In the genomic region with DNA sequence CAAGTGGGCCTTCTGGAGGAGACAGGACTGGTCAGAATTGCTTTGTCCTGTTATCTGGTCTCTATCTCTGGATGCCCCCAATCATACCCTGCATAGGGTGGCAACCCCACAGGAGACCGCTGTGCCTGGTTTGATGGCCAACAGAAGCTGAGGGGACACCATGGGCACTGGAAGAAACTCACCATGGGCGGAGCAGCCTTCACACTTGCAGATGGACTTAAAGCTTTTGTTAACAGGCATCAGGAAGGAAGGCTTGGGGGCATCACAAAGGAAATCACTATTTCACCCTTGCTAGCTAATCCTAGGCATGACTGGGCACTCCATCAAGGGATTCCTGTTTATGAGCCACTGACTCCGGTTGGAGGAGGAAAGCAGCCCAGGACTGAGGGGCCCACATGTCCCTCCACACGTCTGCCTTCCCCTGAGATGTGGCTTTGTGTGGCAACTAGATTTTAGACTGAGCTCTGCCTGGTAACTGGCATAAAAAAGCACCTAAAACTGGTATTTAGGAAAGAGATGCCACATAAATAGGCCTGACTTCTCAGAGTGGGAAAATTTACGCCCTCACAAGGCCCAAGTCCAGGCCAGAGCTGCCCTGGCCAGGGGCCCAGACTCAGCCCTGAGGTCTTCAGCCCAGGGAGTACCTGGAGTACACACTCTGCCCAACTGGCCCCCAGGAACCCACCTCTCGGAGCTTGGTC, we compare ENCODE assay signal across 16 cellular contexts. TPM values are rescaled to one million over a fixed set of nuclear protein-coding genes. Genes with fewer than 3 reads are reported as not detected.
DNase-seq lines count a peak whose midpoint lies in the region; ATAC-seq and TF ChIP-seq lines count a peak whose summit lies in the region.
"Had no signal": no experiment of that assay in that cellular context is flagged by ENCODE, and none has a peak within 500 bp of the region (broad histone marks: within the 10 kb centered on the region; RNA-seq: fewer than 3 reads in every experiment).

No MANE protein-coding gene starts in this region.

- H3K27ac Mint-ChIP-seq in WTC11: no peak overlapping the region

- TF ChIP-seq CTCF in upper lobe of right lung (IDR thresholded peaks at IDR 0.05): no peak
- no peak for TF ChIP-seq CTCF in Peyer's patch (IDR thresholded peaks at IDR 0.05)
- TF ChIP-seq CTCF in WTC11 (IDR thresholded peaks at IDR 0.05): no peak

- POLR2A ChIA-PET in WTC11 (lab: Charles Lee): no interaction called here

- peaks cover 4% of the 10 kb centered on the region; the same call in 1 of the 2 replicates for H3K4me1 Mint-ChIP-seq in WTC11

- H3K27me3 ChIP-seq in rectal smooth muscle tissue (ENCODE audit: control insufficient read depth, insufficient read depth, low read length): no peaks in the 10 kb centered on the region
- no peaks in the 10 kb centered on the region for H3K27me3 ChIP-seq in upper lobe of right lung
- H3K27me3 ChIP-seq in Peyer's patch: no peaks in the 10 kb centered on the region
- H3K27me3 ChIP-seq: MG63, neural progenitor cell, right atrium auricular region had no signal

- no peak for TF ChIP-seq POLR2A in Peyer's patch (IDR thresholded peaks at IDR 0.05)

- H3K9me3 Mint-ChIP-seq in WTC11: no peaks in the 10 kb centered on the region
- H3K9me3 Mint-ChIP-seq: neural progenitor cell had no signal

- H3K27ac ChIP-seq in angular gyrus (ENCODE audit: low read depth, low read length) (peak overlapping the region; percentile 22), rectal smooth muscle tissue (ENCODE audit: low read depth, low read length) (peak overlapping the region; percentile 70), upper lobe of right lung (peak overlapping the region; percentile 63), Peyer's patch (peak overlapping the region in 1 of 4 donors; percentile 59)
- H3K27ac ChIP-seq: neural progenitor cell had no signal

- no peaks in the 10 kb centered on the region for H3K36me3 Mint-ChIP-seq in WTC11

- H3K9me3 ChIP-seq in upper lobe of right lung (no peaks in the 10 kb centered on the region), Peyer's patch (no peaks in the 10 kb centered on the region)
- H3K9me3 ChIP-seq: MG63, right atrium auricular region had no signal

- intact Hi-C loops in upper lobe of right lung (cut with DNase I): no loop called here

- H3K27me3 Mint-ChIP-seq in WTC11 (ENCODE audit: low read depth): no peaks in the 10 kb centered on the region; the same call in 1 of the 2 replicates

- H3K36me3 ChIP-seq in rectal smooth muscle tissue (ENCODE audit: control insufficient read depth, insufficient read depth, low read length) (no peaks in the 10 kb centered on the region), upper lobe of right lung (no peaks in the 10 kb centered on the region), Peyer's patch (peaks cover 0 to 4% (median 0%) of the 10 kb centered on the region in 3 donors)
- H3K36me3 ChIP-seq: MG63, neural progenitor cell, right atrium auricular region had no signal

- no peak for ATAC-seq in upper lobe of right lung
- ATAC-seq in WTC11: no peak

- H3K4me3 ChIP-seq in rectal smooth muscle tissue (ENCODE audit: low read length) (no peak overlapping the region), upper lobe of right lung (no peak overlapping the region), Peyer's patch (no peak overlapping the region)
- H3K4me3 ChIP-seq: lung, MG63, neural progenitor cell, right atrium auricular region had no signal

- CTCF ChIA-PET in WTC11 (lab: Charles Lee): interaction anchor here (0.8 to 2.4 kb wide), 9 partner anchors 11 to 220 kb away, joined by 3 to 14 read pairs (median 4); no protein-coding TSS in a partner anchor

- peaks cover 17% of the 10 kb centered on the region for H3K4me1 ChIP-seq in rectal smooth muscle tissue (ENCODE audit: control insufficient read depth, insufficient read depth, low read length)
- peaks cover 11% of the 10 kb centered on the region for H3K4me1 ChIP-seq in upper lobe of right lung
- H3K4me1 ChIP-seq in Peyer's patch: peaks cover 0 to 24% (median 7%) of the 10 kb centered on the region in 4 donors
- H3K4me1 ChIP-seq: neural progenitor cell had no signal

- H3K9ac ChIP-seq in rectal smooth muscle tissue (ENCODE audit: low read length): no peak overlapping the region
- H3K9ac ChIP-seq: neural progenitor cell had no signal

- no peak overlapping the region for H3K4me3 Mint-ChIP-seq in WTC11
- H3K4me3 Mint-ChIP-seq: neural progenitor cell had no signal

- DNase-seq in islet precursor cell (peak; percentile 44), upper lobe of right lung (no peak), Peyer's patch (no peak), WTC11 (ENCODE audit: low spot score) (no peak), GOT3 (lab: John Stamatoyannopoulos, UW) (no peak)
- DNase-seq: cortex of kidney; MG63; NCI-H1694 treated with DMSO at 0.1 percent for 48 hours; stimulated activated CD4-positive, alpha-beta T cell treated with anti-CD3 and anti-CD28 coated beads, Interleukin-1b, Interleukin-23, amount 100 ng/mL, for 48 hours had no signal

TF ChIP-seq in WTC11, 78 proteins besides CTCF, POLR2A, EP300 and RAD21:
- TF ChIP-seq CBFB (CRISPR knock-in tag; IDR thresholded peaks at IDR 0.05; ENCODE audit: low read depth) (no peak), ZNF425 (CRISPR knock-in tag; conservative IDR thresholded peaks at IDR 0.05) (no peak), PRRX2 (CRISPR knock-in tag; IDR thresholded peaks at IDR 0.05) (no peak), FOXJ3 (CRISPR knock-in tag; IDR thresholded peaks at IDR 0.05; ENCODE audit: borderline replicate concordance) (no peak)
- TF ChIP-seq, protein P1, sequence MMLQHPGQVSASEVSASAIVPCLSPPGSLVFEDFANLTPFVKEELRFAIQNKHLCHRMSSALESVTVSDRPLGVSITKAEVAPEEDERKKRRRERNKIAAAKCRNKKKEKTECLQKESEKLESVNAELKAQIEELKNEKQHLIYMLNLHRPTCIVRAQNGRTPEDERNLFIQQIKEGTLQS (CRISPR knock-in tag; conservative IDR thresholded peaks at IDR 0.05): no peak
- TF ChIP-seq, protein P2, sequence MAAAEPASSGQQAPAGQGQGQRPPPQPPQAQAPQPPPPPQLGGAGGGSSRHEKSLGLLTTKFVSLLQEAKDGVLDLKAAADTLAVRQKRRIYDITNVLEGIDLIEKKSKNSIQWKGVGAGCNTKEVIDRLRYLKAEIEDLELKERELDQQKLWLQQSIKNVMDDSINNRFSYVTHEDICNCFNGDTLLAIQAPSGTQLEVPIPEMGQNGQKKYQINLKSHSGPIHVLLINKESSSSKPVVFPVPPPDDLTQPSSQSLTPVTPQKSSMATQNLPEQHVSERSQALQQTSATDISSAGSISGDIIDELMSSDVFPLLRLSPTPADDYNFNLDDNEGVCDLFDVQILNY (CRISPR knock-in tag; IDR thresholded peaks at IDR 0.05): no peak
TF ChIP-seq in WTC11: peak in this region for 0.

RNA-seq across cellular contexts. Expression of gene LYVE1, which starts 57.0 kb away (rescaled TPM):
- total RNA-seq in upper lobe of right lung: 108 TPM
- total RNA-seq in Peyer's patch: 10 to 100 TPM in 3 of 4 donors, 1 to 10 TPM in 1; 4.1 to 50.3 (median 21.4) TPM
- 0.24 to 0.37 TPM (median 0.32 TPM) in 3 replicates for total RNA-seq in WTC11 (2021)
- total RNA-seq: NCI-H460; T-helper 2 cell treated with Interferon-gamma antibody and Interleukin-4, amounts not matched to agents 100 ng/mL and 5 ng/mL, for 36 hours had no signal
